In the genomic region with DNA sequence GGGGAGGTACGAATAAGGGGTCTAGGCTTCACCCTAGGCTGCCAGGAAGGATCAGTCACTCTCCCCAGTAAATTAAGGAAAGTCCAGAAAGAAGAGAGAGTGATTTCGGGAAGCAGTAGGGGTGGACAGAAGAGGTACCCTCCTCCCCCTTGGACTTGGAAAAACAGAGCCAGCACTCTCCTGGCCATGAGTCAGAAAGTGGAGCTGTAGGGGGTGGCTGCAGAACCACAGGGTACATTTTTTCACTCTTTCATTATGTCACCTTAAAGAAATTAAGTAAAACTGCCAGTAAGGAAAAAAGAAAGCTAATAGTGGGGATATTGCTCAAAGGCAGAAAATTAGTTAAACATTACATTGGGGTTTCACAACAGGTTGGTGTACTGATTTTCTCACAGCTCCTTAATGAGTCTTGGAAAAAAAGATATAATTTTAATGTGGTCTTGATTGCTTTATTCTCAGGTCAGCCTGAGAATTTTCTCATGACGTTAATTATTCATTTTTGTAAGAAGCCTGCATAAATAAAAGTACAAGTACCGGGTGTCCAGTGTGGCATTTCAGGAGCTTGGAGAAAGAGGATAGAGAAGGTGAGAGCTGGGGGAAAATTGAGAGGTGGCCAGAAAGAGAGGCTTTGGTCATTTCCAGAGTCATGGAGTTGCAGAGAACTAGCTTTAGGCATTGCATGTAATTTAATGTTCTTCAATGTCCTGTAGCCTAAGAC, we compare ENCODE assay signal across 1 cellular context.
TF ChIP-seq lines count a peak whose summit lies in the region.

No MANE protein-coding gene starts in this region.

TF ChIP-seq in WTC11, 78 proteins besides CTCF, POLR2A, EP300 and RAD21 (continued from another document):
- TF ChIP-seq, protein P1, sequence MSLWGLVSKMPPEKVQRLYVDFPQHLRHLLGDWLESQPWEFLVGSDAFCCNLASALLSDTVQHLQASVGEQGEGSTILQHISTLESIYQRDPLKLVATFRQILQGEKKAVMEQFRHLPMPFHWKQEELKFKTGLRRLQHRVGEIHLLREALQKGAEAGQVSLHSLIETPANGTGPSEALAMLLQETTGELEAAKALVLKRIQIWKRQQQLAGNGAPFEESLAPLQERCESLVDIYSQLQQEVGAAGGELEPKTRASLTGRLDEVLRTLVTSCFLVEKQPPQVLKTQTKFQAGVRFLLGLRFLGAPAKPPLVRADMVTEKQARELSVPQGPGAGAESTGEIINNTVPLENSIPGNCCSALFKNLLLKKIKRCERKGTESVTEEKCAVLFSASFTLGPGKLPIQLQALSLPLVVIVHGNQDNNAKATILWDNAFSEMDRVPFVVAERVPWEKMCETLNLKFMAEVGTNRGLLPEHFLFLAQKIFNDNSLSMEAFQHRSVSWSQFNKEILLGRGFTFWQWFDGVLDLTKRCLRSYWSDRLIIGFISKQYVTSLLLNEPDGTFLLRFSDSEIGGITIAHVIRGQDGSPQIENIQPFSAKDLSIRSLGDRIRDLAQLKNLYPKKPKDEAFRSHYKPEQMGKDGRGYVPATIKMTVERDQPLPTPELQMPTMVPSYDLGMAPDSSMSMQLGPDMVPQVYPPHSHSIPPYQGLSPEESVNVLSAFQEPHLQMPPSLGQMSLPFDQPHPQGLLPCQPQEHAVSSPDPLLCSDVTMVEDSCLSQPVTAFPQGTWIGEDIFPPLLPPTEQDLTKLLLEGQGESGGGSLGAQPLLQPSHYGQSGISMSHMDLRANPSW (CRISPR knock-in tag; conservative IDR thresholded peaks at IDR 0.05; ENCODE audit: low read depth), result no peak
- TF ChIP-seq ZBTB21 (CRISPR knock-in tag; IDR thresholded peaks at IDR 0.05; ENCODE audit: borderline replicate concordance) (no peak), NFATC4 (CRISPR knock-in tag; IDR thresholded peaks at IDR 0.05) (no peak), ATF1 (CRISPR knock-in tag; IDR thresholded peaks at IDR 0.05) (no peak), MYBL2 (CRISPR knock-in tag; IDR thresholded peaks at IDR 0.05) (no peak)
